ENCODE assay signal across 1 cellular context in the genomic region with DNA sequence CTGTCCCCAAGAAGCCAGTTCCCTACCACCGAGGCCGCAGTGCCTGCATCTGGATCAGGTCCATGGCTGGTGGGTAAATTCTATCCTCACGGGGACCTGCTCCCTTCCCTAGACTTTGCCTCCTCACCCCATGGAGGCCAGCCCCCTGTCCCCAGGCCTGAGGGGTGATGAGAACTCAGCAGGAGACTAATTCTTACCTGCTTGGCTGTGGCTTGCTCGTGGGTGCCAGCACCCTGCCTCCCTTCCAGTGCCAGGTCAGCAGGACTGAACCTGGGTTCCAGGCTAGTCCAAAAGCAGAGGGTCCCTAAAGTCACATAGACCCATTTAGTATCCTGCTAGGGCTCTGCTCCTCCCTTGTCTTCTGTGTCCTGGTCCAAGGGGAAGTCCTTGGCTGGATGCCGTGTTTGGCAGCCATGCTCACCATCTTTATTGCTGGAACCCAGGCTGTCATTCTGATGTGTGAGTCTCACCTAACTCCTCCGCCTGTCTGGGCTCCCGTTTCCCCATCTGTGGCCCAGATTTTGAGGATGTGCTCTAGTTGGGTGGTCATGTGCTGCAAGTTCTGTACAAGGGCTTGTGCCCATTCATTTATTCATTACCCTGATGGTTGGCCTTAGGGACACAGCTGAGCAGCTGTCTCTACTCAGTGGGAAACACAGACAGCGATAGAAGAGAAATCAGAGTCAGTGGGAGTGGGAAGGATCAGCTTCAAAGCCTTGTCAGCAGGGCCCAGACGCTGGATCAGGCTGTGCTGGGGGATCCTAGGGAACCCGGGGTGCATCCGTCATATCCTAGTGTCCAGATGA.
TF ChIP-seq lines count a peak whose summit lies in the region.

No MANE protein-coding gene starts in this region.

TF ChIP-seq in HCT116, 20 proteins besides CTCF, POLR2A, EP300 and RAD21 (continued from another document):
- TF ChIP-seq, protein P1, sequence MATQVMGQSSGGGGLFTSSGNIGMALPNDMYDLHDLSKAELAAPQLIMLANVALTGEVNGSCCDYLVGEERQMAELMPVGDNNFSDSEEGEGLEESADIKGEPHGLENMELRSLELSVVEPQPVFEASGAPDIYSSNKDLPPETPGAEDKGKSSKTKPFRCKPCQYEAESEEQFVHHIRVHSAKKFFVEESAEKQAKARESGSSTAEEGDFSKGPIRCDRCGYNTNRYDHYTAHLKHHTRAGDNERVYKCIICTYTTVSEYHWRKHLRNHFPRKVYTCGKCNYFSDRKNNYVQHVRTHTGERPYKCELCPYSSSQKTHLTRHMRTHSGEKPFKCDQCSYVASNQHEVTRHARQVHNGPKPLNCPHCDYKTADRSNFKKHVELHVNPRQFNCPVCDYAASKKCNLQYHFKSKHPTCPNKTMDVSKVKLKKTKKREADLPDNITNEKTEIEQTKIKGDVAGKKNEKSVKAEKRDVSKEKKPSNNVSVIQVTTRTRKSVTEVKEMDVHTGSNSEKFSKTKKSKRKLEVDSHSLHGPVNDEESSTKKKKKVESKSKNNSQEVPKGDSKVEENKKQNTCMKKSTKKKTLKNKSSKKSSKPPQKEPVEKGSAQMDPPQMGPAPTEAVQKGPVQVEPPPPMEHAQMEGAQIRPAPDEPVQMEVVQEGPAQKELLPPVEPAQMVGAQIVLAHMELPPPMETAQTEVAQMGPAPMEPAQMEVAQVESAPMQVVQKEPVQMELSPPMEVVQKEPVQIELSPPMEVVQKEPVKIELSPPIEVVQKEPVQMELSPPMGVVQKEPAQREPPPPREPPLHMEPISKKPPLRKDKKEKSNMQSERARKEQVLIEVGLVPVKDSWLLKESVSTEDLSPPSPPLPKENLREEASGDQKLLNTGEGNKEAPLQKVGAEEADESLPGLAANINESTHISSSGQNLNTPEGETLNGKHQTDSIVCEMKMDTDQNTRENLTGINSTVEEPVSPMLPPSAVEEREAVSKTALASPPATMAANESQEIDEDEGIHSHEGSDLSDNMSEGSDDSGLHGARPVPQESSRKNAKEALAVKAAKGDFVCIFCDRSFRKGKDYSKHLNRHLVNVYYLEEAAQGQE (IDR thresholded peaks at IDR 0.05; ENCODE audit: low read depth), result no peak
